Comparison of ENCODE assay signal across 10 cellular contexts in genomic region chr5:132222649-132223038, GRCh38. TPM values are rescaled to one million over a fixed set of nuclear protein-coding genes. Genes with fewer than 3 reads are reported as not detected.
DNase-seq lines count a peak whose midpoint lies in the region; ATAC-seq and TF ChIP-seq lines count a peak whose summit lies in the region.
"Had no signal": no experiment of that assay in that cellular context is flagged by ENCODE, and none has a peak within 500 bp of the region (broad histone marks: within the 10 kb centered on the region; RNA-seq: fewer than 3 reads in every experiment).

No MANE protein-coding gene starts in this region.

- peaks cover 44% of the 10 kb centered on the region for H4K20me1 ChIP-seq in osteoblast (ENCODE audit: insufficient read depth, low read length)

- no peaks in the 10 kb centered on the region for H3K9me3 ChIP-seq in osteoblast (ENCODE audit: low read depth, low read length)

- peaks cover 7% of the 10 kb centered on the region for H3K36me3 ChIP-seq in osteoblast (ENCODE audit: insufficient read depth, low read length)

- H3K79me2 ChIP-seq in osteoblast (ENCODE audit: insufficient read depth, low read length), result peaks cover 76% of the 10 kb centered on the region

- ATAC-seq in GM18517 (IDR thresholded peaks at IDR 0.05; ENCODE audit: unreplicated experiment), result peak; percentile 79
- ATAC-seq in GM21825 (IDR thresholded peaks at IDR 0.05; ENCODE audit: unreplicated experiment), result peak; percentile 63
- peak; percentile 79 for ATAC-seq in HG03558 (IDR thresholded peaks at IDR 0.05; ENCODE audit: extremely low read depth, unreplicated experiment)

- H3K4me1 ChIP-seq in osteoblast (ENCODE audit: insufficient read depth, low read length), result peaks cover 54% of the 10 kb centered on the region

- no peak overlapping the region for H2AFZ ChIP-seq in osteoblast (ENCODE audit: low read length)

- H3K27ac ChIP-seq in osteoblast (ENCODE audit: low read depth, low read length), result peak overlapping the region; percentile 74
- H3K27ac ChIP-seq: HL-60 had no signal

- no peak for TF ChIP-seq CTCF in osteoblast (IDR thresholded peaks at IDR 0.05; ENCODE audit: extremely low read depth, low read depth, low read length)

- DNase-seq in osteoblast (ENCODE audit: insufficient read length, low spot score, missing footprints) (no peak), NCI-H1436 treated with DMSO at 0.1 percent for 48 hours (lab: John Stamatoyannopoulos, UW) (no peak), NCI-H524 treated with DMSO at 0.1 percent for 48 hours (lab: John Stamatoyannopoulos, UW) (no peak), LoVo (ENCODE audit: low spot score) (no peak), DMS79 treated with DMSO at 0.1 percent for 48 hours (lab: John Stamatoyannopoulos, UW) (no peak)
- DNase-seq: NCI-H1930 had no signal

- H3K4me3 ChIP-seq in osteoblast (ENCODE audit: insufficient read depth, low read length), result no peak overlapping the region

- no peak overlapping the region for H3K4me2 ChIP-seq in osteoblast (ENCODE audit: insufficient read depth, low read length)

- H3K27me3 ChIP-seq in osteoblast (ENCODE audit: insufficient read depth, low read length), result no peaks in the 10 kb centered on the region

RNA-seq across cellular contexts. Expression of gene P4HA2, which starts 5.0 kb away (rescaled TPM):
- 155 and 186 TPM in 2 replicates for total RNA-seq in osteoblast

RNA-seq across cellular contexts. Expression of gene PDLIM4, which starts 34.9 kb away (rescaled TPM):
- 47.7 and 67.7 TPM in 2 replicates for total RNA-seq in osteoblast
